Comparison of ENCODE assay signal across 3 cellular contexts in genomic region chr16:31148896-31149295, GRCh38.
TF ChIP-seq lines count a peak whose summit lies in the region.

No MANE protein-coding gene starts in this region.

TF ChIP-seq in SK-N-SH, 30 proteins besides CTCF, POLR2A, EP300 and RAD21:
- TF ChIP-seq FOXJ3 (CRISPR knock-in tag; IDR thresholded peaks at IDR 0.05) (no peak), IRF3 (IDR thresholded peaks at IDR 0.05; ENCODE audit: low read depth, low read length) (no peak), GATA2 (CRISPR knock-in tag; IDR thresholded peaks at IDR 0.05) (no peak), SMC3 (IDR thresholded peaks at IDR 0.05; ENCODE audit: low read depth, low read length) (no peak), TCF12 (IDR thresholded peaks at IDR 0.05) (no peak), NRF1 (IDR thresholded peaks at IDR 0.05; ENCODE audit: low read depth, low read length) (no peak), ELF1 (IDR thresholded peaks at IDR 0.05) (no peak), REST (IDR thresholded peaks at IDR 0.05; ENCODE audit: low read depth, low read length) (no peak), RFX5 (IDR thresholded peaks at IDR 0.05; ENCODE audit: low read length) (no peak), POLR2AphosphoS5 (IDR thresholded peaks at IDR 0.05; ENCODE audit: low read depth, low read length) (no peak), FOXM1 (IDR thresholded peaks at IDR 0.05; ENCODE audit: low read depth) (no peak), NFIC (IDR thresholded peaks at IDR 0.05; ENCODE audit: borderline replicate concordance) (no peak), YY1 (IDR thresholded peaks at IDR 0.05; ENCODE audit: low read depth) (no peak), GABPA (IDR thresholded peaks at IDR 0.05; ENCODE audit: low read depth) (no peak), USF1 (IDR thresholded peaks at IDR 0.05; ENCODE audit: borderline replicate concordance, low read depth) (no peak), RXRA (IDR thresholded peaks at IDR 0.05; ENCODE audit: borderline replicate concordance, low read depth) (no peak), EZH2phosphoT487 (IDR thresholded peaks at IDR 0.05; ENCODE audit: borderline replicate concordance, low read depth) (no peak), MEF2A (IDR thresholded peaks at IDR 0.05; ENCODE audit: borderline replicate concordance, low read depth) (no peak)

TF ChIP-seq in SK-N-SH treated with all-trans-retinoic acid at 6 μM for 48 hours, 23 proteins besides CTCF, POLR2A, EP300 and RAD21:
- TF ChIP-seq PPARA (CRISPR knock-in tag; IDR thresholded peaks at IDR 0.05; ENCODE audit: borderline replicate concordance) (no peak), ZNF70 (CRISPR knock-in tag; IDR thresholded peaks at IDR 0.05) (no peak), ZFP30 (CRISPR knock-in tag; IDR thresholded peaks at IDR 0.05) (no peak), CSDC2 (CRISPR knock-in tag; IDR thresholded peaks at IDR 0.05) (no peak), ZC3H10 (CRISPR knock-in tag; IDR thresholded peaks at IDR 0.05) (no peak), ISL1 (CRISPR knock-in tag; IDR thresholded peaks at IDR 0.05) (no peak), ZFP3 (CRISPR knock-in tag; IDR thresholded peaks at IDR 0.05) (no peak), RARB (CRISPR knock-in tag; IDR thresholded peaks at IDR 0.05) (no peak), BACH2 (CRISPR knock-in tag; IDR thresholded peaks at IDR 0.05; ENCODE audit: borderline replicate concordance) (no peak), ZNF8 (CRISPR knock-in tag; IDR thresholded peaks at IDR 0.05) (no peak), POU6F1 (CRISPR knock-in tag; IDR thresholded peaks at IDR 0.05; ENCODE audit: borderline replicate concordance, low read depth) (no peak), PATZ1 (CRISPR knock-in tag; IDR thresholded peaks at IDR 0.05; ENCODE audit: borderline replicate concordance) (no peak), ESRRG (CRISPR knock-in tag; IDR thresholded peaks at IDR 0.05) (no peak), TSHZ2 (CRISPR knock-in tag; IDR thresholded peaks at IDR 0.05) (no peak), OSR1 (CRISPR knock-in tag; IDR thresholded peaks at IDR 0.05) (no peak), ARNTL (CRISPR knock-in tag; IDR thresholded peaks at IDR 0.05; ENCODE audit: borderline replicate concordance, low read depth) (no peak), GLIS3 (CRISPR knock-in tag; IDR thresholded peaks at IDR 0.05) (no peak), CREB5 (CRISPR knock-in tag; IDR thresholded peaks at IDR 0.05; ENCODE audit: low read depth) (no peak), TCF4 (CRISPR knock-in tag; IDR thresholded peaks at IDR 0.05; ENCODE audit: borderline replicate concordance) (no peak), TOX (CRISPR knock-in tag; IDR thresholded peaks at IDR 0.05; ENCODE audit: borderline replicate concordance) (no peak)

TF ChIP-seq in H1, 55 proteins besides CTCF, POLR2A, EP300 and RAD21:
- no peak for TF ChIP-seq TEAD4 (IDR thresholded peaks at IDR 0.05; ENCODE audit: low read depth, low read length)
- no peak for TF ChIP-seq ZNF274 (IDR thresholded peaks at IDR 0.05; ENCODE audit: borderline replicate concordance, extremely low read depth, low read length)
- no peak for TF ChIP-seq BRCA1 (IDR thresholded peaks at IDR 0.05; ENCODE audit: low read depth, low read length)
- no peak for TF ChIP-seq TAF1 (IDR thresholded peaks at IDR 0.05; ENCODE audit: low read depth, low read length)
- TF ChIP-seq GABPA (IDR thresholded peaks at IDR 0.05; ENCODE audit: borderline replicate concordance, insufficient read depth, low read length): no peak
- TF ChIP-seq RFX5 (IDR thresholded peaks at IDR 0.05; ENCODE audit: borderline replicate concordance, low read depth, low read length): no peak
- TF ChIP-seq SAP30 (IDR thresholded peaks at IDR 0.05; ENCODE audit: insufficient read depth, insufficient replicate concordance, low read length): no peak
- no peak for TF ChIP-seq BCL11A (IDR thresholded peaks at IDR 0.05; ENCODE audit: low read depth in 2 of 2, low read length in 2 of 2)
- no peak for TF ChIP-seq CTBP2 (IDR thresholded peaks at IDR 0.05; ENCODE audit: borderline replicate concordance, insufficient read depth, insufficient read length, low read length)
- no peak for TF ChIP-seq SP4 (IDR thresholded peaks at IDR 0.05; ENCODE audit: low read length)
- no peak for TF ChIP-seq SRF (IDR thresholded peaks at IDR 0.05; ENCODE audit: low read depth, low read length)
- TF ChIP-seq NRF1 (IDR thresholded peaks at IDR 0.05; ENCODE audit: low read depth, low read length): no peak
- TF ChIP-seq CEBPB (IDR thresholded peaks at IDR 0.05; ENCODE audit: low read depth, low read length): no peak
- no peak for TF ChIP-seq SIN3A (conservative IDR thresholded peaks at IDR 0.05 in 1 of 2, IDR thresholded peaks at IDR 0.05 in 1 of 2; ENCODE audit: low read depth in 1 of 2, low read length in 2 of 2)
- TF ChIP-seq USF2 (IDR thresholded peaks at IDR 0.05; ENCODE audit: low read length): no peak
- TF ChIP-seq EGR1 (IDR thresholded peaks at IDR 0.05; ENCODE audit: borderline replicate concordance, low read depth, low read length): no peak
